In the genomic region with DNA sequence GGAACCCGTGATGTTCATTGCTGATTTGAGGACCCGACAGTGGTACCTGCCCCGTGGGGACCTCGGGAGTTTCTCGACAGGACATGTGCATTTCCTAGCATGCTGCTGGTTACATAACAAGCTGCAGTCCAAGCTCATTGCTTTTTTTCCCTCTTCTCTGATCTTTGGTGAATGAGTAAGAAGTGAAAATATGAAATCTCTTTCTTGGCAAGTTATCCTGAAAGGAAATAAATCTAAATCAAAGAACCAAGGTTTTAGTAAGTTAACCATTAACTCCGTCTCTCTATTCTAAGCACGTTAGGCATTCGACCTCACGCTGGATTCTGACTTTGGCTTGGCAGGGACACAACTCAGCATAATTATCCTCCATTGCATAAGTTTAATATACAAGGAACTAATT, we compare ENCODE assay signal across 1 cellular context.
TF ChIP-seq lines count a peak whose summit lies in the region.

No MANE protein-coding gene starts in this region.

TF ChIP-seq in GM23338, 12 proteins besides CTCF, POLR2A, EP300 and RAD21 (continued from another document):
- TF ChIP-seq, protein P1, sequence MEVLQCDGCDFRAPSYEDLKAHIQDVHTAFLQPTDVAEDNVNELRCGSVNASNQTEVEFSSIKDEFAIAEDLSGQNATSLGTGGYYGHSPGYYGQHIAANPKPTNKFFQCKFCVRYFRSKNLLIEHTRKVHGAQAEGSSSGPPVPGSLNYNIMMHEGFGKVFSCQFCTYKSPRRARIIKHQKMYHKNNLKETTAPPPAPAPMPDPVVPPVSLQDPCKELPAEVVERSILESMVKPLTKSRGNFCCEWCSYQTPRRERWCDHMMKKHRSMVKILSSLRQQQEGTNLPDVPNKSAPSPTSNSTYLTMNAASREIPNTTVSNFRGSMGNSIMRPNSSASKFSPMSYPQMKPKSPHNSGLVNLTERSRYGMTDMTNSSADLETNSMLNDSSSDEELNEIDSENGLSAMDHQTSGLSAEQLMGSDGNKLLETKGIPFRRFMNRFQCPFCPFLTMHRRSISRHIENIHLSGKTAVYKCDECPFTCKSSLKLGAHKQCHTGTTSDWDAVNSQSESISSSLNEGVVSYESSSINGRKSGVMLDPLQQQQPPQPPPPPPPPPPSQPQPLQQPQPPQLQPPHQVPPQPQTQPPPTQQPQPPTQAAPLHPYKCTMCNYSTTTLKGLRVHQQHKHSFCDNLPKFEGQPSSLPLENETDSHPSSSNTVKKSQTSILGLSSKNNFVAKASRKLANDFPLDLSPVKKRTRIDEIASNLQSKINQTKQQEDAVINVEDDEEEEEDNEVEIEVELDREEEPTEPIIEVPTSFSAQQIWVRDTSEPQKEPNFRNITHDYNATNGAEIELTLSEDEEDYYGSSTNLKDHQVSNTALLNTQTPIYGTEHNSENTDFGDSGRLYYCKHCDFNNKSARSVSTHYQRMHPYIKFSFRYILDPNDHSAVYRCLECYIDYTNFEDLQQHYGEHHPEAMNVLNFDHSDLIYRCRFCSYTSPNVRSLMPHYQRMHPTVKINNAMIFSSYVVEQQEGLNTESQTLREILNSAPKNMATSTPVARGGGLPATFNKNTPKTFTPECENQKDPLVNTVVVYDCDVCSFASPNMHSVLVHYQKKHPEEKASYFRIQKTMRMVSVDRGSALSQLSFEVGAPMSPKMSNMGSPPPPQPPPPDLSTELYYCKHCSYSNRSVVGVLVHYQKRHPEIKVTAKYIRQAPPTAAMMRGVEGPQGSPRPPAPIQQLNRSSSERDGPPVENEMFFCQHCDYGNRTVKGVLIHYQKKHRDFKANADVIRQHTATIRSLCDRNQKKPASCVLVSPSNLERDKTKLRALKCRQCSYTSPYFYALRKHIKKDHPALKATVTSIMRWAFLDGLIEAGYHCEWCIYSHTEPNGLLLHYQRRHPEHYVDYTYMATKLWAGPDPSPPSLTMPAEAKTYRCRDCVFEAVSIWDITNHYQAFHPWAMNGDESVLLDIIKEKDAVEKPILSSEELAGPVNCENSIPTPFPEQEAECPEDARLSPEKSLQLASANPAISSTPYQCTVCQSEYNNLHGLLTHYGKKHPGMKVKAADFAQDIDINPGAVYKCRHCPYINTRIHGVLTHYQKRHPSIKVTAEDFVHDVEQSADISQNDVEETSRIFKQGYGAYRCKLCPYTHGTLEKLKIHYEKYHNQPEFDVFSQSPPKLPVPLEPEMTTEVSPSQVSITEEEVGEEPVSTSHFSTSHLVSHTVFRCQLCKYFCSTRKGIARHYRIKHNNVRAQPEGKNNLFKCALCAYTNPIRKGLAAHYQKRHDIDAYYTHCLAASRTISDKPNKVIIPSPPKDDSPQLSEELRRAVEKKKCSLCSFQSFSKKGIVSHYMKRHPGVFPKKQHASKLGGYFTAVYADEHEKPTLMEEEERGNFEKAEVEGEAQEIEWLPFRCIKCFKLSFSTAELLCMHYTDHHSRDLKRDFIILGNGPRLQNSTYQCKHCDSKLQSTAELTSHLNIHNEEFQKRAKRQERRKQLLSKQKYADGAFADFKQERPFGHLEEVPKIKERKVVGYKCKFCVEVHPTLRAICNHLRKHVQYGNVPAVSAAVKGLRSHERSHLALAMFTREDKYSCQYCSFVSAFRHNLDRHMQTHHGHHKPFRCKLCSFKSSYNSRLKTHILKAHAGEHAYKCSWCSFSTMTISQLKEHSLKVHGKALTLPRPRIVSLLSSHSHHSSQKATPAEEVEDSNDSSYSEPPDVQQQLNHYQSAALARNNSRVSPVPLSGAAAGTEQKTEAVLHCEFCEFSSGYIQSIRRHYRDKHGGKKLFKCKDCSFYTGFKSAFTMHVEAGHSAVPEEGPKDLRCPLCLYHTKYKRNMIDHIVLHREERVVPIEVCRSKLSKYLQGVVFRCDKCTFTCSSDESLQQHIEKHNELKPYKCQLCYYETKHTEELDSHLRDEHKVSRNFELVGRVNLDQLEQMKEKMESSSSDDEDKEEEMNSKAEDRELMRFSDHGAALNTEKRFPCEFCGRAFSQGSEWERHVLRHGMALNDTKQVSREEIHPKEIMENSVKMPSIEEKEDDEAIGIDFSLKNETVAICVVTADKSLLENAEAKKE (CRISPR knock-in tag; IDR thresholded peaks at IDR 0.05) = no peak
- TF ChIP-seq, protein P2, sequence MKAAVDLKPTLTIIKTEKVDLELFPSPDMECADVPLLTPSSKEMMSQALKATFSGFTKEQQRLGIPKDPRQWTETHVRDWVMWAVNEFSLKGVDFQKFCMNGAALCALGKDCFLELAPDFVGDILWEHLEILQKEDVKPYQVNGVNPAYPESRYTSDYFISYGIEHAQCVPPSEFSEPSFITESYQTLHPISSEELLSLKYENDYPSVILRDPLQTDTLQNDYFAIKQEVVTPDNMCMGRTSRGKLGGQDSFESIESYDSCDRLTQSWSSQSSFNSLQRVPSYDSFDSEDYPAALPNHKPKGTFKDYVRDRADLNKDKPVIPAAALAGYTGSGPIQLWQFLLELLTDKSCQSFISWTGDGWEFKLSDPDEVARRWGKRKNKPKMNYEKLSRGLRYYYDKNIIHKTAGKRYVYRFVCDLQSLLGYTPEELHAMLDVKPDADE (IDR thresholded peaks at IDR 0.05) = no peak
- TF ChIP-seq STAT1 (IDR thresholded peaks at IDR 0.05; ENCODE audit: unreplicated experiment) (no peak), NANOG (IDR thresholded peaks at IDR 0.05; ENCODE audit: borderline replicate concordance) (no peak), CREB1 (CRISPR knock-in tag; IDR thresholded peaks at IDR 0.05; ENCODE audit: low read depth) (no peak), ZNF331 (CRISPR knock-in tag; IDR thresholded peaks at IDR 0.05; ENCODE audit: low read depth) (no peak), EZH2 (IDR thresholded peaks at IDR 0.05; ENCODE audit: low read depth, unreplicated experiment) (no peak), POLR2AphosphoS5 (IDR thresholded peaks at IDR 0.05; ENCODE audit: low read depth) (no peak), EZH2phosphoT487 (IDR thresholded peaks at IDR 0.05; ENCODE audit: unreplicated experiment) (no peak)
- TF ChIP-seq, protein P3, sequence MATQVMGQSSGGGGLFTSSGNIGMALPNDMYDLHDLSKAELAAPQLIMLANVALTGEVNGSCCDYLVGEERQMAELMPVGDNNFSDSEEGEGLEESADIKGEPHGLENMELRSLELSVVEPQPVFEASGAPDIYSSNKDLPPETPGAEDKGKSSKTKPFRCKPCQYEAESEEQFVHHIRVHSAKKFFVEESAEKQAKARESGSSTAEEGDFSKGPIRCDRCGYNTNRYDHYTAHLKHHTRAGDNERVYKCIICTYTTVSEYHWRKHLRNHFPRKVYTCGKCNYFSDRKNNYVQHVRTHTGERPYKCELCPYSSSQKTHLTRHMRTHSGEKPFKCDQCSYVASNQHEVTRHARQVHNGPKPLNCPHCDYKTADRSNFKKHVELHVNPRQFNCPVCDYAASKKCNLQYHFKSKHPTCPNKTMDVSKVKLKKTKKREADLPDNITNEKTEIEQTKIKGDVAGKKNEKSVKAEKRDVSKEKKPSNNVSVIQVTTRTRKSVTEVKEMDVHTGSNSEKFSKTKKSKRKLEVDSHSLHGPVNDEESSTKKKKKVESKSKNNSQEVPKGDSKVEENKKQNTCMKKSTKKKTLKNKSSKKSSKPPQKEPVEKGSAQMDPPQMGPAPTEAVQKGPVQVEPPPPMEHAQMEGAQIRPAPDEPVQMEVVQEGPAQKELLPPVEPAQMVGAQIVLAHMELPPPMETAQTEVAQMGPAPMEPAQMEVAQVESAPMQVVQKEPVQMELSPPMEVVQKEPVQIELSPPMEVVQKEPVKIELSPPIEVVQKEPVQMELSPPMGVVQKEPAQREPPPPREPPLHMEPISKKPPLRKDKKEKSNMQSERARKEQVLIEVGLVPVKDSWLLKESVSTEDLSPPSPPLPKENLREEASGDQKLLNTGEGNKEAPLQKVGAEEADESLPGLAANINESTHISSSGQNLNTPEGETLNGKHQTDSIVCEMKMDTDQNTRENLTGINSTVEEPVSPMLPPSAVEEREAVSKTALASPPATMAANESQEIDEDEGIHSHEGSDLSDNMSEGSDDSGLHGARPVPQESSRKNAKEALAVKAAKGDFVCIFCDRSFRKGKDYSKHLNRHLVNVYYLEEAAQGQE (IDR thresholded peaks at IDR 0.05; ENCODE audit: unreplicated experiment) = no peak
